Comparison of ENCODE assay signal across 18 cellular contexts in the genomic region with DNA sequence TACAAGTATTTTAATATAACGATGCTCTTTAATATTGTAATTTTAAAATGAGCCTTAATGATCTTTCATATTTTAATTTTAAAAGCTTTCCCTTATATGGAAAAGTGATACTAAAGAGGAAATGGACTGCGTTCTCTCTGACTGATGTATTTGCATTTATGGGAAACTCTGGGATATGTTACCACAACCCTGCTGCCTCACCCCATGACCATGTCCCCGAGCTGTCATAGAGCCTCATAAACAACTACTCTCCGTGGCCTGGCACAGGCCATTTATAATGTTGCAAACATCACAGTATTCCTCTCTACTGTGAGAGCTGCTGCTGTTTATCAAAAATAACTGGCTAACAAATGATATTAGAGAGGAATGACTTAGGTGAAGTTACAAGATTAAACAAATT.
DNase-seq lines count a peak whose midpoint lies in the region; ATAC-seq and TF ChIP-seq lines count a peak whose summit lies in the region.
"Had no signal": no experiment of that assay in that cellular context is flagged by ENCODE, and none has a peak within 500 bp of the region (broad histone marks: within the 10 kb centered on the region; RNA-seq: fewer than 3 reads in every experiment).

No MANE protein-coding gene starts in this region.

- H3K27me3 ChIP-seq in left ventricle myocardium inferior (ENCODE audit: low read depth) (no peaks in the 10 kb centered on the region), prostate gland (replicated peaks; ENCODE audit: insufficient read depth) (no peaks in the 10 kb centered on the region), transverse colon (no peaks in the 10 kb centered on the region)

- peak; percentile 80 for TF ChIP-seq EP300 in transverse colon (IDR thresholded peaks at IDR 0.05; ENCODE audit: low read depth)

- H3K4me3 ChIP-seq in left ventricle myocardium inferior = no peak overlapping the region
- no peak overlapping the region for H3K4me3 ChIP-seq in prostate gland
- no peak overlapping the region for H3K4me3 ChIP-seq in transverse colon
- H3K4me3 ChIP-seq: GM23338, K562 had no signal

- no peaks in the 10 kb centered on the region for H3K36me3 ChIP-seq in left ventricle myocardium inferior
- H3K36me3 ChIP-seq in prostate gland = no peaks in the 10 kb centered on the region
- H3K36me3 ChIP-seq in transverse colon = no peaks in the 10 kb centered on the region

- H3K27ac ChIP-seq in left ventricle myocardium inferior (replicated peaks) (peak overlapping the region; percentile 28), prostate gland (peak overlapping the region; percentile 83 to 95), transverse colon (peak overlapping the region in 2 of 4 donors; percentile 42 to 63)

- TF ChIP-seq POLR2A in prostate gland (IDR thresholded peaks at IDR 0.05) (no peak), transverse colon (IDR thresholded peaks at IDR 0.05) (no peak)

- peaks cover 20% of the 10 kb centered on the region for H3K4me1 ChIP-seq in left ventricle myocardium inferior
- H3K4me1 ChIP-seq in prostate gland (replicated peaks) = no peaks in the 10 kb centered on the region
- H3K4me1 ChIP-seq in transverse colon = peaks cover 0 to 6% (median 0%) of the 10 kb centered on the region in 4 donors

- WGBS in prostate gland = 46% methylated on average over 4 of the region's 4 CpGs
- WGBS in transverse colon (ENCODE audit: low coverage in 1 of 2), 2 donors = 53 to 61% methylated on average over 3 to 4 of the region's 4 CpGs

- no peak for TF ChIP-seq CTCF in left ventricle myocardium inferior (IDR thresholded peaks at IDR 0.05; ENCODE audit: borderline replicate concordance)
- TF ChIP-seq CTCF in prostate gland (IDR thresholded peaks at IDR 0.05) = no peak
- no peak for TF ChIP-seq CTCF in transverse colon (IDR thresholded peaks at IDR 0.05)

- H3K9me3 ChIP-seq in left ventricle myocardium inferior (replicated peaks) (no peaks in the 10 kb centered on the region), prostate gland (no peaks in the 10 kb centered on the region), transverse colon (no peaks in the 10 kb centered on the region)

- intact Hi-C loops in left ventricle myocardium inferior (cut with micrococcal nuclease) (loop anchor here (10.0 kb wide), 2 partner anchors 199 to 539 kb away; partner anchors contain the start of gene ZNF532), cardiac septum (cut with DNase I) (loop anchor here (10.0 kb wide), 1 partner anchor 529 kb away; no protein-coding TSS in a partner anchor), prostate gland (cut with DNase I) (no loop called here), transverse colon (cut with DNase I; ENCODE audit: low total_unique reads) (loop anchor here (2.0 kb wide), 1 partner anchor 285 kb away; no protein-coding TSS in a partner anchor)

- in situ Hi-C loops in transverse colon (cut with MboI; ENCODE audit: low pct_ligation_motif_present in 1 of 4, low pct_unique_long_range_greater_than_20kb in 1 of 4, low sequenced_read_pairs in 3 of 4) = loop anchor here (25.0 kb wide), 3 partner anchors 527 to 677 kb away; no protein-coding TSS in a partner anchor

- DNase-seq in left ventricle myocardium inferior = no peak
- no peak for DNase-seq in cardiac septum (ENCODE audit: low spot score)
- peak; percentile 76 for DNase-seq in NCI-H69 (lab: John Stamatoyannopoulos, UW)
- no peak for DNase-seq in prostate gland (ENCODE audit: low spot score)
- no peak for DNase-seq in transverse colon
- DNase-seq in SKM-1 (lab: John Stamatoyannopoulos, UW; ENCODE audit: unreplicated experiment) = no peak
- DNase-seq in HT-29 (ENCODE audit: low spot score) = no peak
- DNase-seq: 8988T, C1 segment of cervical spinal cord, DND-41, HCEC 1CT, NCI-H1092, NCI-H1436, NCI-H187 treated with DMSO at 0.1 percent for 48 hours had no signal

- ATAC-seq in GM18858 (IDR thresholded peaks at IDR 0.05; ENCODE audit: unreplicated experiment) = no peak
- ATAC-seq: GM23338, K562, SK-N-SH treated with all-trans-retinoic acid at 6 μM for 48 hours had no signal
